ENCODE assay signal across 1 cellular context in the genomic region with DNA sequence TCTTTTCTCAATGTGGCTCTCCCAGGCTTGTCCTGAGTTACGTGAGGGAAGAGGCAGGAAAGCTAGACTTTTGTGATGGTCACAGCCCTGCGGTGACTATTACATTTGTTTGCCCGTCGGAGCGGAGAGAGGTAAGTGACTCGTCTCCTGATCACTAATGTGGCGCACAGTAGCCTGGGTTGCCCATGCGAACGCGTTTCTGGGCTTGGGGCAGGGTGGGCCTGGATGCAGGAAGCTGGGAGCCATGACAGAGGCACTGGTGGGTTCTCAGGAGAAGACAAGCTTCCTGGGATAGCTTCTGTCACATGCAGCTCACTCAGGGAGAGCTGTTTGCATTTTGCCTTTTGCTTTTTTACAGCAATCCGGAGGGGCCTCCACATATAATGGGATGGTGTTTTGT.
TF ChIP-seq lines count a peak whose summit lies in the region.

No MANE protein-coding gene starts in this region.

TF ChIP-seq in WTC11, 78 proteins besides CTCF, POLR2A, EP300 and RAD21 (continued from another document):
- TF ChIP-seq, protein P1, sequence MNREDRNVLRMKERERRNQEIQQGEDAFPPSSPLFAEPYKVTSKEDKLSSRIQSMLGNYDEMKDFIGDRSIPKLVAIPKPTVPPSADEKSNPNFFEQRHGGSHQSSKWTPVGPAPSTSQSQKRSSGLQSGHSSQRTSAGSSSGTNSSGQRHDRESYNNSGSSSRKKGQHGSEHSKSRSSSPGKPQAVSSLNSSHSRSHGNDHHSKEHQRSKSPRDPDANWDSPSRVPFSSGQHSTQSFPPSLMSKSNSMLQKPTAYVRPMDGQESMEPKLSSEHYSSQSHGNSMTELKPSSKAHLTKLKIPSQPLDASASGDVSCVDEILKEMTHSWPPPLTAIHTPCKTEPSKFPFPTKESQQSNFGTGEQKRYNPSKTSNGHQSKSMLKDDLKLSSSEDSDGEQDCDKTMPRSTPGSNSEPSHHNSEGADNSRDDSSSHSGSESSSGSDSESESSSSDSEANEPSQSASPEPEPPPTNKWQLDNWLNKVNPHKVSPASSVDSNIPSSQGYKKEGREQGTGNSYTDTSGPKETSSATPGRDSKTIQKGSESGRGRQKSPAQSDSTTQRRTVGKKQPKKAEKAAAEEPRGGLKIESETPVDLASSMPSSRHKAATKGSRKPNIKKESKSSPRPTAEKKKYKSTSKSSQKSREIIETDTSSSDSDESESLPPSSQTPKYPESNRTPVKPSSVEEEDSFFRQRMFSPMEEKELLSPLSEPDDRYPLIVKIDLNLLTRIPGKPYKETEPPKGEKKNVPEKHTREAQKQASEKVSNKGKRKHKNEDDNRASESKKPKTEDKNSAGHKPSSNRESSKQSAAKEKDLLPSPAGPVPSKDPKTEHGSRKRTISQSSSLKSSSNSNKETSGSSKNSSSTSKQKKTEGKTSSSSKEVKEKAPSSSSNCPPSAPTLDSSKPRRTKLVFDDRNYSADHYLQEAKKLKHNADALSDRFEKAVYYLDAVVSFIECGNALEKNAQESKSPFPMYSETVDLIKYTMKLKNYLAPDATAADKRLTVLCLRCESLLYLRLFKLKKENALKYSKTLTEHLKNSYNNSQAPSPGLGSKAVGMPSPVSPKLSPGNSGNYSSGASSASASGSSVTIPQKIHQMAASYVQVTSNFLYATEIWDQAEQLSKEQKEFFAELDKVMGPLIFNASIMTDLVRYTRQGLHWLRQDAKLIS (CRISPR knock-in tag; IDR thresholded peaks at IDR 0.05; ENCODE audit: borderline replicate concordance) = no peak
- no peak for TF ChIP-seq CDX4 (CRISPR knock-in tag; IDR thresholded peaks at IDR 0.05; ENCODE audit: borderline replicate concordance)
- TF ChIP-seq SMAD4 (CRISPR knock-in tag; IDR thresholded peaks at IDR 0.05) = no peak
- TF ChIP-seq, protein P2, sequence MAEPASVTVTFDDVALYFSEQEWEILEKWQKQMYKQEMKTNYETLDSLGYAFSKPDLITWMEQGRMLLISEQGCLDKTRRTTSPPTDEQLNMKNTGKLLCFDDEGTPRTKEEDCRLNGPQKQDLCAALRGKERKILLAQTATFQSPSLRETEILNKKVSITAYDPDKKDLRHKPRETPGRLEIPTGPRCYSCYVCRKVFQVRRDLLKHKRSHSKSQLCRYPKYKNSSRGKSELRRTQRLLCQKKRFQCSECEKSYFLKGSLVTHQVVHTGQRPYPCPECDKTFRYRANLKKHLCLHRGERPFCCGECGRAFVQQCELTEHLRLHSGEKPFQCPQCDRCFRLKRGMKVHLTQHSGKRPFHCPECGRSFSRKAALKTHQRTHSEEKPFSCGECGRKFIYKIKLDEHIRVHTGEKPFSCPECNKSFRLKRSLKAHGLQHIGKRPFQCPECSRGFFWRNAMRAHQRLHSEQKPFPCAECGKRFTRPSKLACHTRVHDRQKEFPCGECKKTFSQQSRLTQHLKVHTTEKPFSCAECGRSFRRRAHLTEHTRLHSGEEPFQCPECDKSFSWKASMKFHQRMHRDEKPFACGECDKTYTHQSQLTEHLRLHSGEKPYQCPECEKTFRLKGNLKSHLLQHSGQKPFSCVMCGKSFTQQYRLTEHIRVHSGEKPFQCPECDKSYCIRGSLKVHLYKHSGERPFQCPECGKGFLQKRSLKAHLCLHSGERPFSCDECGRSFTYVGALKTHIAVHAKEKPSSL (CRISPR knock-in tag; conservative IDR thresholded peaks at IDR 0.05) = no peak
- no peak for TF ChIP-seq ESRRA (CRISPR knock-in tag; IDR thresholded peaks at IDR 0.05; ENCODE audit: borderline replicate concordance)
